In the genomic region with DNA sequence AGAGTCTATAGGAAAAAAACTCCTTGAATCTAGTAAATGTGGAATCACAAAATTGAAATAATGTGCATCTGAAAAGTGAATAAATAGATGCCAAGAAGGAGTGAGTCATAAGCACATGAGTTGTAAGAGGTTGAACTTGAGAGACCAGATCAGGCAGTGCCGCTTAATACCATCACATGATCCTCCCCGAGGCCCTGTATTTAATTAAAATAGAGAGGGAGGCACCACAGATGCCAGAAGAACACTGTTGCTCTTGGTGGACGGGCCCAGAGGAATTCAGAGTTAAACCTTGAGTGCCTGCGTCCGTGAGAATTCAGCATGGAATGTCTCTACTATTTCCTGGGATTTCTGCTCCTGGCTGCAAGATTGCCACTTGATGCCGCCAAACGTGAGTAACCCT, we compare ENCODE assay signal across 9 cellular contexts. TPM values are rescaled to one million over a fixed set of nuclear protein-coding genes. Genes with fewer than 3 reads are reported as not detected.
DNase-seq lines count a peak whose midpoint lies in the region; ATAC-seq and TF ChIP-seq lines count a peak whose summit lies in the region.
"Had no signal": no experiment of that assay in that cellular context is flagged by ENCODE, and none has a peak within 500 bp of the region (broad histone marks: within the 10 kb centered on the region; RNA-seq: fewer than 3 reads in every experiment).

A gene (plus strand): TSS at position 236 of the 400 bp plus-strand sequence. CDS start 83 bp downstream, at position 319.

- no peaks in the 10 kb centered on the region for H3K36me3 ChIP-seq in PC-9 (ENCODE audit: low read depth)
- H3K36me3 ChIP-seq in fibroblast of lung (ENCODE audit: control insufficient read depth, insufficient read depth, low read length): no peaks in the 10 kb centered on the region
- H3K36me3 ChIP-seq in neural progenitor cell: no peaks in the 10 kb centered on the region

- H3K4me3 ChIP-seq in PC-9 (peak within 1 kb of the TSS; percentile 3; the same call in 1 of the 2 replicates), fibroblast of lung (replicated peaks in 1 of 4; ENCODE audit: control extremely low read depth in 1 of 4, insufficient read depth in 1 of 4, low read depth in 3 of 4, low read length in 4 of 4) (peak within 1 kb of the TSS; percentile 35 to 78 (median 40)), neural progenitor cell (no peak within 1 kb of the TSS)

- no peaks in the 10 kb centered on the region for H4K20me1 ChIP-seq in PC-9 (ENCODE audit: insufficient read depth)
- H4K20me1 ChIP-seq in fibroblast of lung (ENCODE audit: control insufficient read depth, extremely low read depth, insufficient read depth, low read length): no peaks in the 10 kb centered on the region
- H4K20me1 ChIP-seq in neural progenitor cell (ENCODE audit: low read depth): no peaks in the 10 kb centered on the region

- H3K4me1 ChIP-seq in PC-9 (replicated peaks; ENCODE audit: insufficient read depth) (peaks cover 19% of the 10 kb centered on the region), fibroblast of lung (ENCODE audit: control insufficient read depth, extremely low read depth, insufficient read depth, low read length) (no peaks in the 10 kb centered on the region), neural progenitor cell (no peaks in the 10 kb centered on the region)

- CTCF ChIA-PET in PC-9 (lab: Charles Lee): interaction anchor here (0.6 to 0.9 kb wide), 2 partner anchors 15 to 27 kb away, joined by 3 read pairs; no protein-coding TSS in a partner anchor

- H3K27me3 Mint-ChIP-seq in neural progenitor cell (ENCODE audit: insufficient read depth, low read depth): peaks cover 3% of the 10 kb centered on the region
- peaks cover 76% of the 10 kb centered on the region for H3K27me3 Mint-ChIP-seq in activated naive CD8-positive, alpha-beta T cell treated with anti-CD3 and anti-CD28 coated beads for 36 hours

- POLR2A ChIA-PET in PC-9 (lab: Charles Lee; ENCODE audit: unreplicated experiment): interaction anchor here (0.5 to 0.6 kb wide), 2 partner anchors 36 to 122 kb away, joined by 3 to 5 read pairs; no protein-coding TSS in a partner anchor

- H3K79me2 ChIP-seq in PC-9 (ENCODE audit: low read depth) (no peaks in the 10 kb centered on the region), fibroblast of lung (ENCODE audit: control insufficient read depth, insufficient read depth, low read length) (peaks cover 11% of the 10 kb centered on the region), neural progenitor cell (ENCODE audit: low read depth) (no peaks in the 10 kb centered on the region)

- intact Hi-C loops in PC-9 (cut with micrococcal nuclease; ENCODE audit: unreplicated experiment): no loop called here

- H3K4me3 Mint-ChIP-seq in neural progenitor cell: no peak within 1 kb of the TSS
- H3K4me3 Mint-ChIP-seq in activated naive CD8-positive, alpha-beta T cell treated with anti-CD3 and anti-CD28 coated beads for 36 hours: no peak within 1 kb of the TSS

- no peaks in the 10 kb centered on the region for H3K36me3 Mint-ChIP-seq in neural progenitor cell
- no peaks in the 10 kb centered on the region for H3K36me3 Mint-ChIP-seq in activated naive CD8-positive, alpha-beta T cell treated with anti-CD3 and anti-CD28 coated beads for 36 hours

- BruUV-seq in PC-9 (replicated peaks; lab: Mats Ljungman, UMichigan): no TSS peak

- H3K9me2 ChIP-seq in PC-9 (ENCODE audit: insufficient read depth): no peaks in the 10 kb centered on the region

- TF ChIP-seq CTCF in PC-9 (conservative IDR thresholded peaks at IDR 0.05) (no peak), fibroblast of lung (conservative IDR thresholded peaks at IDR 0.05 in 1 of 2, IDR thresholded peaks at IDR 0.05 in 1 of 2; ENCODE audit: low read depth in 1 of 2, low read length in 2 of 2) (no peak), neural progenitor cell (IDR thresholded peaks at IDR 0.05) (no peak)

- H3K4me2 ChIP-seq in PC-9 (peak within 1 kb of the TSS; percentile 57), fibroblast of lung (ENCODE audit: extremely low read depth, insufficient read depth, low read length) (peak within 1 kb of the TSS; percentile 84), neural progenitor cell (peak within 1 kb of the TSS; percentile 41)

- H3K27me3 ChIP-seq in PC-9 (ENCODE audit: insufficient read depth, low read depth) (0 out of 2 replicates have a peak, but pooled peaks cover 8% of the 10 kb centered on the region), fibroblast of lung (ENCODE audit: control insufficient read depth, insufficient read depth, low read length) (peaks cover 6% of the 10 kb centered on the region), neural progenitor cell (peaks cover 16% of the 10 kb centered on the region)

- H3F3A ChIP-seq in PC-9 (ENCODE audit: insufficient read depth, low read depth): 0 out of 2 replicates have a peak, but pooled peaks cover 6% of the 10 kb centered on the region
- H3F3A ChIP-seq in neural progenitor cell (ENCODE audit: low read depth): no peaks in the 10 kb centered on the region

- H3K9me3 ChIP-seq in PC-9 (ENCODE audit: insufficient read depth, low read depth): no peaks in the 10 kb centered on the region
- H3K9me3 ChIP-seq in fibroblast of lung (ENCODE audit: control insufficient read depth, insufficient read depth, low read depth, low read length): no peaks in the 10 kb centered on the region
- H3K9me3 ChIP-seq in neural progenitor cell (ENCODE audit: low read depth): peaks cover 5% of the 10 kb centered on the region

- H3K4me1 Mint-ChIP-seq in neural progenitor cell: no peaks in the 10 kb centered on the region
- H3K4me1 Mint-ChIP-seq in activated naive CD8-positive, alpha-beta T cell treated with anti-CD3 and anti-CD28 coated beads for 36 hours: no peaks in the 10 kb centered on the region

- H3K9ac ChIP-seq in fibroblast of lung (ENCODE audit: insufficient read depth, low read length): peak within 1 kb of the TSS; percentile 36
- no peak within 1 kb of the TSS for H3K9ac ChIP-seq in neural progenitor cell

- ATAC-seq in GM19455 (IDR thresholded peaks at IDR 0.05; ENCODE audit: unreplicated experiment): no peak
- ATAC-seq in HG02763 (IDR thresholded peaks at IDR 0.05; ENCODE audit: unreplicated experiment): no peak

- no peak within 1 kb of the TSS for H3K27ac Mint-ChIP-seq in neural progenitor cell
- H3K27ac Mint-ChIP-seq in activated naive CD8-positive, alpha-beta T cell treated with anti-CD3 and anti-CD28 coated beads for 36 hours: no peak within 1 kb of the TSS

- H2AFZ ChIP-seq in PC-9: peak within 1 kb of the TSS; percentile 53
- H2AFZ ChIP-seq in fibroblast of lung (ENCODE audit: low read length): peak within 1 kb of the TSS; percentile 49
- H2AFZ ChIP-seq in neural progenitor cell (replicated peaks): peak within 1 kb of the TSS; percentile 70

- DNase-seq in AG08396 (ENCODE audit: low spot score) (peak; percentile 80), PC-9 (peak; percentile 60 to 77), fibroblast of lung (ENCODE audit: low read depth in 2 of 2) (peak; percentile 82 to 83), neural progenitor cell (ENCODE audit: low spot score) (no peak), DMS79 treated with DMSO at 0.1 percent for 48 hours (lab: John Stamatoyannopoulos, UW) (no peak)
- DNase-seq in activated naive CD8-positive, alpha-beta T cell treated with anti-CD3 and anti-CD28 coated beads for 36 hours: no peak
- DNase-seq: NCI-H2107 had no signal

- H3K9me3 Mint-ChIP-seq in neural progenitor cell: peaks cover 5% of the 10 kb centered on the region
- no peaks in the 10 kb centered on the region for H3K9me3 Mint-ChIP-seq in activated naive CD8-positive, alpha-beta T cell treated with anti-CD3 and anti-CD28 coated beads for 36 hours

- H3K27ac ChIP-seq in PC-9 (no peak within 1 kb of the TSS), fibroblast of lung (ENCODE audit: insufficient read depth, low read length) (peak within 1 kb of the TSS; percentile 17), neural progenitor cell (no peak within 1 kb of the TSS)

RNA-seq across cellular contexts. Expression of the gene that starts here (rescaled TPM):
- total RNA-seq in PC-9 (2021) (13.3 and 17.4 TPM in 2 replicates), fibroblast of lung (177 and 182 TPM in 2 replicates), neural progenitor cell (ENCODE audit: low replicate concordance) (0.99 TPM in 1 of 2 replicates, not detected in the other)
- polyA plus RNA-seq in fibroblast of lung: 114 and 242 TPM in 2 replicates
- 57.6 and 118 TPM in 2 replicates for polyA plus RNA-seq in fibroblast of lung (2012)
- polyA minus RNA-seq in fibroblast of lung (ENCODE audit: low replicate concordance): 8.2 and 54.1 TPM in 2 replicates
- total RNA-seq in activated naive CD8-positive, alpha-beta T cell treated with anti-CD3 and anti-CD28 coated beads for 36 hours: 1 to 10 TPM; 1.8 to 1.9 TPM

Comparison
In these comparisons a context has a peak if more than half of its experiments do, and no peak if none do; other contexts are left out.
1. DNase-seq: peak in AG08396 (single experiment), PC-9 (2 of 2) and fibroblast of lung (2 of 2); none in neural progenitor cell (single experiment), DMS79 treated with DMSO at 0.1 percent for 48 hours (single experiment) and activated naive CD8-positive, alpha-beta T cell treated with anti-CD3 and anti-CD28 coated beads for 36 hours (single experiment).
2. Peak in every context shown above with its lines, with median percentiles within 50 percentile points of each other: H2AFZ ChIP-seq and H3K4me2 ChIP-seq.